Comparison of ENCODE assay signal across 19 cellular contexts in the genomic region with DNA sequence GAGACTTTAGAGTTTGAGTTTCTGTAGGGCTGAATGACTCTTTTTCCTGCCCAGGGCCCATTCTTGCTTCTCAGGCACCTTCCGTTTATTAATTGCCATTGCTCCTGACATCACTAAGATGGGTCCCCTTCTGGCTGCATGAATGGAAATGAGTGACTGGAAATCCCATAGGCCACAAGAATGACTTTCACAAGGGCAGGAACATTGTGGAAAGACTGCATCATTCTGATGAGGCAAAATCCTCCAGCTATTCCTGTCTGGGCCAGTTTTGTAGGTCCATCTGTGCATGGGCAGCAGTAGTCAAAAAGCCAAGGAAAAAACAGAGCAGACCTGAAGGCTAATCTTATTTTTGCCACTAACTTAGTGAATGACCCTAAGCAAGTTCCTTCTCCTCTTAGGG. TPM values are rescaled to one million over a fixed set of nuclear protein-coding genes. Genes with fewer than 3 reads are reported as not detected.
A peak's percentile ranks its signal among the peaks of the same experiment; 100 is the strongest.
DNase-seq lines count a peak whose midpoint lies in the region; ATAC-seq, FAIRE-seq and TF ChIP-seq lines count a peak whose summit lies in the region.
"Had no signal": no experiment of that assay in that cellular context is flagged by ENCODE, and none has a peak within 500 bp of the region (broad histone marks: within the 10 kb centered on the region; RNA-seq: fewer than 3 reads in every experiment).

No MANE protein-coding gene starts in this region.

- H3K27me3 Mint-ChIP-seq in activated CD8-positive, alpha-beta memory T cell treated with anti-CD3 and anti-CD28 coated beads, Interleukin-2, amount 10 ng/mL, durations not matched to agents 7 days and 5 days = no peaks in the 10 kb centered on the region
- H3K27me3 Mint-ChIP-seq: CD4-positive, alpha-beta memory T cell had no signal

- in situ Hi-C loops in HepG2 (cut with HindIII; ENCODE audit: extremely low pct_ligation_motif_present, low pct_unique_long_range_greater_than_20kb) = no loop called here

- peaks cover 16% of the 10 kb centered on the region for H3K4me1 ChIP-seq in HepG2 (ENCODE audit: insufficient read depth, low read length)
- no peaks in the 10 kb centered on the region for H3K4me1 ChIP-seq in right lobe of liver

- CTCF ChIA-PET in activated CD8-positive, alpha-beta memory T cell treated with anti-CD3 and anti-CD28 coated beads, Interleukin-2, amount 10 ng/mL, durations not matched to agents 7 days and 5 days (lab: Charles Lee) = no interaction called here
- CTCF ChIA-PET in HepG2 (lab: Yijun Ruan, JAX; ENCODE audit: low intra/inter-chr PET ratio, low total read pairs) = no interaction called here

- no peak for TF ChIP-seq RAD21 in HepG2 (CRISPR knock-in tag; IDR thresholded peaks at IDR 0.05)

- no TSS peak for BruUV-seq in HepG2 (replicated peaks; lab: Mats Ljungman, UMichigan)

- H3K36me3 Mint-ChIP-seq in activated CD8-positive, alpha-beta memory T cell treated with anti-CD3 and anti-CD28 coated beads, Interleukin-2, amount 10 ng/mL, durations not matched to agents 7 days and 5 days = peaks cover 48% of the 10 kb centered on the region

- TF ChIP-seq CTCF in HepG2 (CRISPR knock-in tag; IDR thresholded peaks at IDR 0.05) = no peak
- no peak for TF ChIP-seq CTCF in right lobe of liver (IDR thresholded peaks at IDR 0.05)

- H3K27me3 ChIP-seq in HepG2 (ENCODE audit: control insufficient read depth in 1 of 2, insufficient read depth in 2 of 2, low read length in 2 of 2) (no peaks in the 10 kb centered on the region), right lobe of liver (no peaks in the 10 kb centered on the region)
- H3K27me3 ChIP-seq: BLaER1 had no signal

- POLR2A ChIA-PET in HepG2 (lab: Yijun Ruan, JAX) = no interaction called here

- DNase-seq in activated CD8-positive, alpha-beta memory T cell treated with anti-CD3 and anti-CD28 coated beads, Interleukin-2, amount 10 ng/mL, durations not matched to agents 7 days and 5 days = peak; percentile 18
- no peak for DNase-seq in activated CD8-positive, alpha-beta memory T cell treated with anti-CD3 and anti-CD28 coated beads, Interleukin-2, amount 50 U/mL, for 4 hours
- no peak for DNase-seq in HepG2 (ENCODE audit: low spot score)
- no peak for DNase-seq in right lobe of liver
- peak; percentile 57 for DNase-seq in myocyte (ENCODE audit: low read depth)
- DNase-seq in NCI-H1436 treated with DMSO at 0.1 percent for 48 hours (lab: John Stamatoyannopoulos, UW) = no peak
- DNase-seq in NCI-H510A (lab: John Stamatoyannopoulos, UW) = no peak
- no peak for DNase-seq in RPMI8226
- DNase-seq: 8988T; Calu3; CD4-positive, alpha-beta memory T cell; DMS79 treated with DMSO at 0.1 percent for 48 hours; HCEC 1CT had no signal

- no peak for ATAC-seq in activated CD8-positive, alpha-beta memory T cell treated with anti-CD3 and anti-CD28 coated beads, Interleukin-2, amount 10 ng/mL, durations not matched to agents 7 days and 5 days
- ATAC-seq in HepG2 = no peak
- ATAC-seq in right lobe of liver = no peak
- ATAC-seq: GM23338 had no signal

- intact Hi-C loops in HepG2 (cut with micrococcal nuclease; ENCODE audit: unreplicated experiment) (no loop called here), right lobe of liver (cut with DNase I) (no loop called here)

- WGBS in HepG2 (ENCODE audit: low lambda C conversion rate) = 100% methylated on average over 1 of the region's 1 CpG
- WGBS in right lobe of liver (ENCODE audit: insufficient coverage, low coverage, low lambda C conversion rate, missing lambda C conversion rate) = 100% methylated on average over 1 of the region's 1 CpG

- H3K9me3 ChIP-seq in HepG2 (ENCODE audit: low read length) = no peaks in the 10 kb centered on the region
- H3K9me3 ChIP-seq in right lobe of liver = no peaks in the 10 kb centered on the region
- H3K9me3 ChIP-seq: BLaER1 had no signal

- H2AFZ ChIP-seq in HepG2 (ENCODE audit: low read length) = no peak overlapping the region
- H2AFZ ChIP-seq: GM23338 had no signal

- H3K4me2 ChIP-seq in HepG2 (ENCODE audit: low read depth, low read length) = no peak overlapping the region
- H3K4me2 ChIP-seq: BLaER1, GM23338 had no signal

- H4K20me1 ChIP-seq in HepG2 (ENCODE audit: insufficient read depth, low read length) = no peaks in the 10 kb centered on the region; the same call in 1 of the 2 replicates

- no peak for TF ChIP-seq EP300 in HepG2 (IDR thresholded peaks at IDR 0.05; ENCODE audit: low read depth in 2 of 2, low read length in 2 of 2)
- no peak for TF ChIP-seq EP300 in HepG2 (CRISPR knock-in tag; IDR thresholded peaks at IDR 0.05; ENCODE audit: borderline replicate concordance)

- H3K9ac ChIP-seq in HepG2 (ENCODE audit: insufficient read depth, low read depth, low read length) = no peak overlapping the region
- H3K9ac ChIP-seq: BLaER1 had no signal

- H3K36me3 ChIP-seq in HepG2 (replicated peaks in 1 of 2; ENCODE audit: control insufficient read depth in 1 of 2, insufficient read depth in 2 of 2, low read length in 2 of 2) (peaks cover 68 to 92% of the 10 kb centered on the region in 2 experiments), right lobe of liver (peaks cover 3 to 83% (median 32%) of the 10 kb centered on the region in 4 donors)

- H3K9me3 Mint-ChIP-seq in activated CD8-positive, alpha-beta memory T cell treated with anti-CD3 and anti-CD28 coated beads, Interleukin-2, amount 10 ng/mL, durations not matched to agents 7 days and 5 days (ENCODE audit: low read depth) = no peaks in the 10 kb centered on the region
- H3K9me3 Mint-ChIP-seq: CD4-positive, alpha-beta memory T cell; GM23338 had no signal

- no peak overlapping the region for H3K27ac Mint-ChIP-seq in activated CD8-positive, alpha-beta memory T cell treated with anti-CD3 and anti-CD28 coated beads, Interleukin-2, amount 10 ng/mL, durations not matched to agents 7 days and 5 days
- H3K27ac Mint-ChIP-seq: CD4-positive, alpha-beta memory T cell; GM23338 had no signal

- FAIRE-seq in HepG2 (lab: Jason Lieb, UNC) = no peak
- FAIRE-seq: H54 had no signal

- H3K79me2 ChIP-seq in HepG2 (ENCODE audit: insufficient read depth, low read length) = no peaks in the 10 kb centered on the region

- H3K27ac ChIP-seq in HepG2 (ENCODE audit: extremely low read length, insufficient read depth, low read length) (peak overlapping the region; percentile 40), right lobe of liver (no peak overlapping the region)
- H3K27ac ChIP-seq: BLaER1 had no signal

- H3K4me3 ChIP-seq in HepG2 (replicated peaks in 1 of 3; ENCODE audit: insufficient read depth in 1 of 3, low read depth in 2 of 3, low read length in 3 of 3) (no peak overlapping the region), right lobe of liver (no peak overlapping the region)
- H3K4me3 ChIP-seq: BLaER1, GM23338 had no signal

- H3K4me1 Mint-ChIP-seq in activated CD8-positive, alpha-beta memory T cell treated with anti-CD3 and anti-CD28 coated beads, Interleukin-2, amount 10 ng/mL, durations not matched to agents 7 days and 5 days = peaks cover 7% of the 10 kb centered on the region
- H3K4me1 Mint-ChIP-seq: GM23338 had no signal

- no peak overlapping the region for H3K4me3 Mint-ChIP-seq in activated CD8-positive, alpha-beta memory T cell treated with anti-CD3 and anti-CD28 coated beads, Interleukin-2, amount 10 ng/mL, durations not matched to agents 7 days and 5 days
- H3K4me3 Mint-ChIP-seq: CD14-positive monocyte; CD4-positive, alpha-beta memory T cell; GM23338 had no signal

- TF ChIP-seq POLR2A in HepG2 (IDR thresholded peaks at IDR 0.05; ENCODE audit: insufficient read depth in 1 of 2, low read depth in 2 of 2, low read length in 2 of 2) = no peak
- no peak for TF ChIP-seq POLR2A in right lobe of liver (IDR thresholded peaks at IDR 0.05)

RNA-seq across cellular contexts. Expression of a gene that starts 19.3 kb away (rescaled TPM):
- total RNA-seq in activated CD8-positive, alpha-beta memory T cell treated with anti-CD3 and anti-CD28 coated beads, Interleukin-2, amount 10 ng/mL, durations not matched to agents 7 days and 5 days = under 1 TPM; 0.45 to 0.55 TPM
- 2.9 and 4.7 TPM in 2 replicates for total RNA-seq in HepG2 (2016; rRNA removed; fragmentation: Illumina TruSeq; extraction: Trizol)
- 3.3 and 3.9 TPM in 2 replicates for total RNA-seq in HepG2 (2016; cell fraction: cytosol; rRNA removed; fragmentation: Illumina TruSeq; extraction: Trizol; ENCODE audit: low read depth)
- total RNA-seq in HepG2 (2016; cell fraction: insoluble cytoplasmic fraction; rRNA removed; fragmentation: Illumina TruSeq; extraction: Trizol) = 2.5 and 4.3 TPM in 2 replicates
- total RNA-seq in HepG2 (2016; cell fraction: membrane; rRNA removed; fragmentation: Illumina TruSeq; extraction: Trizol) = 4.5 and 5.1 TPM in 2 replicates
- 3.5 and 6.3 TPM in 2 replicates for total RNA-seq in HepG2 (2016; cell fraction: nucleus; rRNA removed; fragmentation: Illumina TruSeq; extraction: Trizol)
- polyA plus RNA-seq in HepG2 (2011; rRNA removed) = 18.4 and 25.0 TPM in 2 replicates
- polyA plus RNA-seq in HepG2 (2011; cell fraction: cytosol; rRNA removed) = 10.2 and 16.1 TPM in 2 replicates
- 136 and 155 TPM in 2 replicates for polyA plus RNA-seq in HepG2 (2011; cell fraction: nucleus; rRNA removed)
- 12.7 and 14.7 TPM in 2 replicates for polyA plus RNA-seq in HepG2 (2012)
- 3.3 and 4.2 TPM in 2 replicates for polyA plus RNA-seq in HepG2 (2016; cell fraction: cytosol; fragmentation: Illumina TruSeq; extraction: Trizol; ENCODE audit: low read depth)
- 2.6 and 2.9 TPM in 2 replicates for polyA plus RNA-seq in HepG2 (2016; cell fraction: insoluble cytoplasmic fraction; fragmentation: Illumina TruSeq; extraction: Trizol; ENCODE audit: low read depth)
- 4.2 and 5.6 TPM in 2 replicates for polyA plus RNA-seq in HepG2 (2016; cell fraction: membrane; fragmentation: Illumina TruSeq; extraction: Trizol; ENCODE audit: low read depth)
- polyA plus RNA-seq in HepG2 (2016; cell fraction: nucleus; fragmentation: Illumina TruSeq; extraction: Trizol; ENCODE audit: insufficient read depth, low read depth) = 11.6 and 13.1 TPM in 2 replicates
- 11.3 TPM in 1 of 2 replicates, not detected in the other for polyA minus RNA-seq in HepG2 (2011; rRNA and poly(A)+ RNA removed; ENCODE audit: low replicate concordance)
- 5.0 and 6.8 TPM in 2 replicates for polyA minus RNA-seq in HepG2 (2011; cell fraction: cytosol; rRNA and poly(A)+ RNA removed)
- polyA minus RNA-seq in HepG2 (2011; cell fraction: nucleus; rRNA and poly(A)+ RNA removed) = 12.4 and 13.4 TPM in 2 replicates
- total RNA-seq in right lobe of liver = 1 to 10 TPM in 4 of 6 experiments, under 1 TPM in 2; 0.37 to 2.8 (median 1.8) TPM
- not detected in 2 replicates for total RNA-seq in myocyte
- 0.04 TPM for polyA plus RNA-seq in myocyte (2012)
- total RNA-seq: A673; CD4-positive, alpha-beta memory T cell had no signal
- polyA plus RNA-seq: AG04450; CD14-positive monocyte; CD4-positive, alpha-beta memory T cell had no signal

RNA-seq across cellular contexts. Expression of a gene that starts 37.7 kb away (rescaled TPM):
- total RNA-seq in activated CD8-positive, alpha-beta memory T cell treated with anti-CD3 and anti-CD28 coated beads, Interleukin-2, amount 10 ng/mL, durations not matched to agents 7 days and 5 days = not detected
- total RNA-seq in HepG2 (2016; rRNA removed; fragmentation: Illumina TruSeq; extraction: Trizol) = 0.20 TPM in 2 replicates
- 0.18 TPM in 1 of 2 replicates, not detected in the other for total RNA-seq in HepG2 (2016; cell fraction: cytosol; rRNA removed; fragmentation: Illumina TruSeq; extraction: Trizol; ENCODE audit: low read depth)
- total RNA-seq in HepG2 (2016; cell fraction: insoluble cytoplasmic fraction; rRNA removed; fragmentation: Illumina TruSeq; extraction: Trizol) = 0.18 and 0.19 TPM in 2 replicates
- 0.31 and 0.34 TPM in 2 replicates for total RNA-seq in HepG2 (2016; cell fraction: membrane; rRNA removed; fragmentation: Illumina TruSeq; extraction: Trizol)
- total RNA-seq in HepG2 (2016; cell fraction: nucleus; rRNA removed; fragmentation: Illumina TruSeq; extraction: Trizol) = not detected in 2 replicates
- polyA plus RNA-seq in HepG2 (2011; rRNA removed) = 0.91 and 1.2 TPM in 2 replicates
- polyA plus RNA-seq in HepG2 (2011; cell fraction: cytosol; rRNA removed) = 0.55 and 0.68 TPM in 2 replicates
- polyA plus RNA-seq in HepG2 (2011; cell fraction: nucleus; rRNA removed) = 1.9 and 2.2 TPM in 2 replicates
- polyA plus RNA-seq in HepG2 (2012) = 0.51 and 1.0 TPM in 2 replicates
- 0.15 and 0.26 TPM in 2 replicates for polyA plus RNA-seq in HepG2 (2016; cell fraction: cytosol; fragmentation: Illumina TruSeq; extraction: Trizol; ENCODE audit: low read depth)
- 0.14 and 0.45 TPM in 2 replicates for polyA plus RNA-seq in HepG2 (2016; cell fraction: insoluble cytoplasmic fraction; fragmentation: Illumina TruSeq; extraction: Trizol; ENCODE audit: low read depth)
- polyA plus RNA-seq in HepG2 (2016; cell fraction: membrane; fragmentation: Illumina TruSeq; extraction: Trizol; ENCODE audit: low read depth) = 0.18 and 0.36 TPM in 2 replicates
- not detected in 2 replicates for polyA plus RNA-seq in HepG2 (2016; cell fraction: nucleus; fragmentation: Illumina TruSeq; extraction: Trizol; ENCODE audit: insufficient read depth, low read depth)
- 0.14 TPM in 1 of 2 replicates, not detected in the other for polyA minus RNA-seq in HepG2 (2011; rRNA and poly(A)+ RNA removed; ENCODE audit: low replicate concordance)
- polyA minus RNA-seq in HepG2 (2011; cell fraction: cytosol; rRNA and poly(A)+ RNA removed) = not detected in 2 replicates
- polyA minus RNA-seq in HepG2 (2011; cell fraction: nucleus; rRNA and poly(A)+ RNA removed) = 0.77 and 0.87 TPM in 2 replicates
- total RNA-seq in right lobe of liver = under 1 TPM in 1 of 6 experiments, not detected in 5; 0.19 TPM
- total RNA-seq in myocyte = 0.10 TPM in 1 of 2 replicates, not detected in the other
- 0.06 TPM for polyA plus RNA-seq in myocyte (2012)
- total RNA-seq: A673, Calu3, GM23338 had no signal
- polyA plus RNA-seq: AG04450, CD14-positive monocyte, GM23338 had no signal

RNA-seq across cellular contexts. Expression of a gene that starts 47.1 kb away (rescaled TPM):
- total RNA-seq in activated CD8-positive, alpha-beta memory T cell treated with anti-CD3 and anti-CD28 coated beads, Interleukin-2, amount 10 ng/mL, durations not matched to agents 7 days and 5 days = 100 to 1,000 TPM; 146 to 147 TPM
- 86.0 and 113 TPM in 2 replicates for total RNA-seq in HepG2 (2016; rRNA removed; fragmentation: Illumina TruSeq; extraction: Trizol)
- 19.7 and 25.4 TPM in 2 replicates for total RNA-seq in HepG2 (2016; cell fraction: cytosol; rRNA removed; fragmentation: Illumina TruSeq; extraction: Trizol; ENCODE audit: low read depth)
- 84.7 and 89.7 TPM in 2 replicates for total RNA-seq in HepG2 (2016; cell fraction: insoluble cytoplasmic fraction; rRNA removed; fragmentation: Illumina TruSeq; extraction: Trizol)
- 45.7 and 47.8 TPM in 2 replicates for total RNA-seq in HepG2 (2016; cell fraction: membrane; rRNA removed; fragmentation: Illumina TruSeq; extraction: Trizol)
- 55.8 and 66.5 TPM in 2 replicates for total RNA-seq in HepG2 (2016; cell fraction: nucleus; rRNA removed; fragmentation: Illumina TruSeq; extraction: Trizol)
- polyA plus RNA-seq in HepG2 (2011; rRNA removed) = 82.5 and 90.6 TPM in 2 replicates
- polyA plus RNA-seq in HepG2 (2011; cell fraction: cytosol; rRNA removed) = 129 and 230 TPM in 2 replicates
- 130 and 163 TPM in 2 replicates for polyA plus RNA-seq in HepG2 (2011; cell fraction: nucleus; rRNA removed)
- 209 and 270 TPM in 2 replicates for polyA plus RNA-seq in HepG2 (2012)
- polyA plus RNA-seq in HepG2 (2016; cell fraction: cytosol; fragmentation: Illumina TruSeq; extraction: Trizol; ENCODE audit: low read depth) = 182 and 186 TPM in 2 replicates
- polyA plus RNA-seq in HepG2 (2016; cell fraction: insoluble cytoplasmic fraction; fragmentation: Illumina TruSeq; extraction: Trizol; ENCODE audit: low read depth) = 230 and 306 TPM in 2 replicates
- polyA plus RNA-seq in HepG2 (2016; cell fraction: membrane; fragmentation: Illumina TruSeq; extraction: Trizol; ENCODE audit: low read depth) = 158 and 165 TPM in 2 replicates
- polyA plus RNA-seq in HepG2 (2016; cell fraction: nucleus; fragmentation: Illumina TruSeq; extraction: Trizol; ENCODE audit: insufficient read depth, low read depth) = 135 and 140 TPM in 2 replicates
- 31.0 and 97.3 TPM in 2 replicates for polyA minus RNA-seq in HepG2 (2011; rRNA and poly(A)+ RNA removed; ENCODE audit: low replicate concordance)
- 90.7 and 92.5 TPM in 2 replicates for polyA minus RNA-seq in HepG2 (2011; cell fraction: cytosol; rRNA and poly(A)+ RNA removed)
- polyA minus RNA-seq in HepG2 (2011; cell fraction: nucleus; rRNA and poly(A)+ RNA removed) = 67.6 and 70.3 TPM in 2 replicates
- total RNA-seq in right lobe of liver = 100 to 1,000 TPM in 5 of 6 experiments, 10 to 100 TPM in 1; 82.5 to 260 (median 116) TPM
- 126 and 131 TPM in 2 replicates for total RNA-seq in myocyte
- 146 TPM for polyA plus RNA-seq in myocyte (2012)

Comparison
In these comparisons a context has a peak if more than half of its experiments do, and no peak if none do; other contexts are left out.
1. DNase-seq: peak in activated CD8-positive, alpha-beta memory T cell treated with anti-CD3 and anti-CD28 coated beads, Interleukin-2, amount 10 ng/mL, durations not matched to agents 7 days and 5 days (single experiment) and myocyte (single experiment); none in activated CD8-positive, alpha-beta memory T cell treated with anti-CD3 and anti-CD28 coated beads, Interleukin-2, amount 50 U/mL, for 4 hours (single experiment), HepG2 (single experiment), right lobe of liver (0 of 3), NCI-H1436 treated with DMSO at 0.1 percent for 48 hours (single experiment), NCI-H510A (single experiment) and RPMI8226 (single experiment).